8 cellular contexts compared by ENCODE assay signal in the genomic region with DNA sequence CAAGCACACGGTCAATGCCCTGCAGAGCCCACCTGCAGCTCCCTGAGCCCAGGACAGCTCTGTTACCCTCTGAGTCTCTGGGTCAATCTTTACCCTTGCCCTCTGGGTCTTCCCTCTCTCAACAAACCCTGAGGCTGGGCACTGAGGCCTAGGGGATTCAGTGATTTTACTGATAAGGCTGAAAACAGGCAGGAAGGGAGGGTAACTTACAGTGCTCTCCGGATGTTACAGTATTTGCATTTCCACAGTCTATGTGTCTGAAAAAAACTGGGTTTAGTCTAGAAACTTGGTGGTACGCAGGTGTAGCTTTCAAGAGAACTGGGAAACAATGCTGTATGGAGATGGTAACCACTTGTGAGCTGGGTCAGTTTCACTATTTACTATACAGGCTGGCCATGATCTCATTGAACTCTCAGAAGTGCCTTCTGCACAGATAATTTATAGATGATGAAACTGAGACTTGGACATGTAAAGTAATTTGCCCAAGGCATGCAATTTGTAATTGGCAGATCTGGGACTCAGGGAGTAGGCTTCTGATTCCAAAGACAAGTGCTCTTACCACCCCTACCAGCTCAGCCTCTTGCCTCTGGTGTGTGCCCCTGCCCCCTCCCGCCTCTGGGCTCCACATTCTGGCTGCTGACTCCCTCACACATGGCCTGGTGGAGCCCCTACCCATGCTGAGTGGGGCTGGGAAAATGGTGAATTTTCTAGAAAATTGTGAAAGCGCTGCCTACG. TPM values are rescaled to one million over a fixed set of nuclear protein-coding genes. Genes with fewer than 3 reads are reported as not detected.
DNase-seq lines count a peak whose midpoint lies in the region; ATAC-seq lines count a peak whose summit lies in the region.
"Had no signal": no experiment of that assay in that cellular context is flagged by ENCODE, and none has a peak within 500 bp of the region (broad histone marks: within the 10 kb centered on the region; RNA-seq: fewer than 3 reads in every experiment).

No MANE protein-coding gene starts in this region.

- H3K9me3 ChIP-seq in HAP-1: no peaks in the 10 kb centered on the region
- H3K9me3 ChIP-seq: SJSA1 had no signal

- ATAC-seq in GM18867 (IDR thresholded peaks at IDR 0.05; ENCODE audit: unreplicated experiment): peak; percentile 78
- ATAC-seq in HG02588 (IDR thresholded peaks at IDR 0.05; ENCODE audit: unreplicated experiment): peak; percentile 80
- ATAC-seq in left colon: peak; percentile 31

- H3K27me3 ChIP-seq in HAP-1 (ENCODE audit: low read depth): no peaks in the 10 kb centered on the region
- H3K27me3 ChIP-seq: SJSA1 had no signal

- H3K4me1 ChIP-seq in HAP-1: no peaks in the 10 kb centered on the region

- intact Hi-C loops in left colon (cut with DNase I, micrococcal nuclease): no loop called here

- no peaks in the 10 kb centered on the region for H3K36me3 ChIP-seq in HAP-1 (replicated peaks)
- H3K36me3 ChIP-seq: SJSA1 had no signal

- in situ Hi-C loops in HAP-1 (cut with MboI; ENCODE audit: low sequenced_read_pairs): no loop called here

- peak; percentile 59 for DNase-seq in NCI-H2196 (lab: John Stamatoyannopoulos, UW; ENCODE audit: unreplicated experiment)
- no peak for DNase-seq in left colon
- no peak for DNase-seq in NCI-H82 (lab: John Stamatoyannopoulos, UW)
- DNase-seq in H4 (ENCODE audit: low spot score): no peak
- DNase-seq in HAP-1 (ENCODE audit: low spot score in 2 of 2): no peak

- H3K4me3 ChIP-seq in HAP-1: no peak overlapping the region
- H3K4me3 ChIP-seq: SJSA1 had no signal

RNA-seq across cellular contexts. Expression of gene TENT5C, which starts 48.8 kb away (rescaled TPM):
- total RNA-seq in left colon: 10 to 100 TPM; 30.7 to 45.6 TPM
- 0.76 and 1.1 TPM in 2 replicates for total RNA-seq in H4 (2014; rRNA removed; shearing (Covaris generic))

Comparison
In these comparisons a context has a peak if more than half of its experiments do, and no peak if none do; other contexts are left out.
1. RNA of gene TENT5C, which starts 48.8 kb away (total RNA-seq): 30.7 to 45.6 TPM in left colon; 0.76 to 1.1 TPM in H4; every median in the first group is over 10 times any median in the second.
2. Peak in every context shown above with its lines, with median percentiles within 50 percentile points of each other: ATAC-seq.